In the genomic region with DNA sequence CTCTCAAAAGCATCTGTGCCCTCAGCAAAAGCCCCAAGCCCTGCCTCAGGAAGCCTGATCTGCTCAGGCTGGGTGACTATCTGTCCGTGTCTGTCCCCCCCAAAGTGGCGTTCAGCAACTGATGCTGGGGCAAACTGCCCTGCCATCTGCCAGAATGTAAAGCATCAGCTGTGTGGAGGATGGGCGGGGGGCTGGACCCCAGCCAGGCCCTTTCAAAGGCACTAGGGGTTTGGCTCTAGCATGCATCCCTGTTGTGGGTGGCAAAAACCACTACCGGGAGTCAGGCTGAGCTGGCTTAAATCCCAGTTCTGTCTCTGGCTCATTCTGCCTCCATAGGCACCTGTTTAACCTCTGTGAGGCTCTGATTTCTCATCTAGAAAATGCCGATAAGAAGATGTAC, we compare ENCODE assay signal across 13 cellular contexts. TPM values are rescaled to one million over a fixed set of nuclear protein-coding genes. Genes with fewer than 3 reads are reported as not detected.
A peak's percentile ranks its signal among the peaks of the same experiment; 100 is the strongest.
DNase-seq lines count a peak whose midpoint lies in the region; ATAC-seq, FAIRE-seq and TF ChIP-seq lines count a peak whose summit lies in the region.
"Had no signal": no experiment of that assay in that cellular context is flagged by ENCODE, and none has a peak within 500 bp of the region (broad histone marks: within the 10 kb centered on the region; RNA-seq: fewer than 3 reads in every experiment).

No MANE protein-coding gene starts in this region.

- H3K27ac ChIP-seq in right atrium auricular region (no peak overlapping the region), fibroblast of lung (ENCODE audit: insufficient read depth, low read length) (no peak overlapping the region), upper lobe of left lung (no peak overlapping the region)
- H3K27ac ChIP-seq: HL-60, ovary had no signal

- no peaks in the 10 kb centered on the region for H3K9me3 ChIP-seq in right atrium auricular region
- no peaks in the 10 kb centered on the region for H3K9me3 ChIP-seq in fibroblast of lung (ENCODE audit: control insufficient read depth, insufficient read depth, low read depth, low read length)
- H3K9me3 ChIP-seq in upper lobe of left lung: no peaks in the 10 kb centered on the region
- H3K9me3 ChIP-seq: ovary had no signal

- H3K36me3 ChIP-seq in right atrium auricular region (no peaks in the 10 kb centered on the region), fibroblast of lung (ENCODE audit: control insufficient read depth, insufficient read depth, low read length) (no peaks in the 10 kb centered on the region), upper lobe of left lung (no peaks in the 10 kb centered on the region)
- H3K36me3 ChIP-seq: ovary had no signal

- FAIRE-seq in RCC 7860 (lab: Jason Lieb, UNC): peak; percentile 70
- FAIRE-seq: GM12891 had no signal

- no peak for TF ChIP-seq CTCF in right atrium auricular region (IDR thresholded peaks at IDR 0.05)
- TF ChIP-seq CTCF in fibroblast of lung (conservative IDR thresholded peaks at IDR 0.05 in 1 of 2, IDR thresholded peaks at IDR 0.05 in 1 of 2; ENCODE audit: low read depth in 1 of 2, low read length in 2 of 2): no peak
- TF ChIP-seq CTCF in upper lobe of left lung (IDR thresholded peaks at IDR 0.05): no peak

- H4K20me1 ChIP-seq in fibroblast of lung (ENCODE audit: control insufficient read depth, extremely low read depth, insufficient read depth, low read length): no peaks in the 10 kb centered on the region

- H3K4me3 ChIP-seq in right atrium auricular region (no peak overlapping the region), fibroblast of lung (replicated peaks in 1 of 4; ENCODE audit: control extremely low read depth in 1 of 4, insufficient read depth in 1 of 4, low read depth in 3 of 4, low read length in 4 of 4) (no peak overlapping the region), upper lobe of left lung (no peak overlapping the region)
- H3K4me3 ChIP-seq: ovary had no signal

- no peaks in the 10 kb centered on the region for H3K79me2 ChIP-seq in fibroblast of lung (ENCODE audit: control insufficient read depth, insufficient read depth, low read length)

- intact Hi-C loops in cardiac septum (cut with DNase I): no loop called here

- ATAC-seq in upper lobe of left lung (ENCODE audit: low FRiP score in 2 of 2): no peak
- no peak for ATAC-seq in HG02642 (IDR thresholded peaks at IDR 0.05; ENCODE audit: poor library complexity, unreplicated experiment)

- H3K4me2 ChIP-seq in fibroblast of lung (ENCODE audit: extremely low read depth, insufficient read depth, low read length): no peak overlapping the region

- TF ChIP-seq POLR2A in upper lobe of left lung (IDR thresholded peaks at IDR 0.05): no peak

- peaks cover 0 to 7% of the 10 kb centered on the region in 2 donors for H3K4me1 ChIP-seq in right atrium auricular region
- H3K4me1 ChIP-seq in fibroblast of lung (ENCODE audit: control insufficient read depth, extremely low read depth, insufficient read depth, low read length): peaks cover 39% of the 10 kb centered on the region
- peaks cover 4 to 15% (median 14%) of the 10 kb centered on the region in 4 donors for H3K4me1 ChIP-seq in upper lobe of left lung

- WGBS in upper lobe of left lung, 2 donors: 68% methylated on average over 5 of the region's 5 CpGs

- no peak overlapping the region for H2AFZ ChIP-seq in fibroblast of lung (ENCODE audit: low read length)

- H3K9ac ChIP-seq in fibroblast of lung (ENCODE audit: insufficient read depth, low read length): no peak overlapping the region

- DNase-seq in cardiac septum (ENCODE audit: low spot score) (peak; percentile 73), right atrium auricular region (ENCODE audit: low spot score) (no peak), RCC 7860 (ENCODE audit: low spot score) (peak; percentile 69), fibroblast of lung (ENCODE audit: low read depth in 2 of 2) (peak; percentile 35 to 79), upper lobe of left lung (peak; percentile 17 to 43), NCI-H526 treated with DMSO at 0.1 percent for 48 hours (lab: John Stamatoyannopoulos, UW) (no peak), globus pallidus (ENCODE audit: low spot score) (no peak)
- DNase-seq: NCI-H774 had no signal

- H3K27me3 ChIP-seq in right atrium auricular region: no peaks in the 10 kb centered on the region
- no peaks in the 10 kb centered on the region for H3K27me3 ChIP-seq in fibroblast of lung (ENCODE audit: control insufficient read depth, insufficient read depth, low read length)
- no peaks in the 10 kb centered on the region for H3K27me3 ChIP-seq in upper lobe of left lung
- H3K27me3 ChIP-seq: ovary had no signal

- no peak for TF ChIP-seq EP300 in upper lobe of left lung (IDR thresholded peaks at IDR 0.05)

RNA-seq across cellular contexts. Expression of a gene that starts 35.5 kb away (rescaled TPM):
- total RNA-seq in cardiac septum: not detected
- total RNA-seq in right atrium auricular region: under 1 TPM; 0.26 to 0.67 TPM
- not detected in 2 replicates for total RNA-seq in fibroblast of lung
- polyA plus RNA-seq in fibroblast of lung: not detected in 2 replicates
- polyA plus RNA-seq in fibroblast of lung (2012): not detected in 2 replicates
- polyA minus RNA-seq in fibroblast of lung (ENCODE audit: low replicate concordance): not detected in 2 replicates
- total RNA-seq in upper lobe of left lung: 10 to 100 TPM; 39.8 to 91.0 (median 63.2) TPM
- total RNA-seq: activated B cell treated with CpG ODN at 0.5 μM for 24 hours had no signal

RNA-seq across cellular contexts. Expression of a gene that starts 55.2 kb away (rescaled TPM):
- total RNA-seq in cardiac septum (not detected), right atrium auricular region (not detected), fibroblast of lung (not detected in 2 replicates), upper lobe of left lung (1 to 10 TPM in 1 of 6 donors, under 1 TPM in 1, not detected in 4; 0.69 to 3.3 TPM)
- polyA plus RNA-seq in fibroblast of lung: 0.07 and 0.24 TPM in 2 replicates
- polyA plus RNA-seq in fibroblast of lung (2012): 0.12 TPM in 1 of 2 replicates, not detected in the other
- 4.4 TPM in 1 of 2 replicates, not detected in the other for polyA minus RNA-seq in fibroblast of lung (ENCODE audit: low replicate concordance)
- total RNA-seq: activated B cell treated with CpG ODN at 0.5 μM for 24 hours had no signal
- polyA plus RNA-seq: ovary had no signal

RNA-seq across cellular contexts. Expression of a gene that starts 58.0 kb away (rescaled TPM):
- total RNA-seq in cardiac septum: 6.7 TPM
- 1 to 10 TPM; 1.5 to 2.7 TPM for total RNA-seq in right atrium auricular region
- total RNA-seq in fibroblast of lung: under 0.01 TPM in 2 replicates
- 0.19 and 0.31 TPM in 2 replicates for polyA plus RNA-seq in fibroblast of lung
- polyA plus RNA-seq in fibroblast of lung (2012): 0.06 and 0.79 TPM in 2 replicates
- polyA minus RNA-seq in fibroblast of lung (ENCODE audit: low replicate concordance): 0.98 TPM in 1 of 2 replicates, not detected in the other
- total RNA-seq in upper lobe of left lung: 10 to 100 TPM; 11.6 to 52.4 (median 25.4) TPM

Comparison
In these comparisons a context has a peak if more than half of its experiments do, and no peak if none do; other contexts are left out.
1. DNase-seq: peak in cardiac septum (single experiment), RCC 7860 (single experiment), fibroblast of lung (2 of 2) and upper lobe of left lung (2 of 2); none in right atrium auricular region (single experiment), NCI-H526 treated with DMSO at 0.1 percent for 48 hours (single experiment) and globus pallidus (single experiment).
2. RNA of a gene that starts 35.5 kb away (total RNA-seq): 39.8 to 91.0 TPM in upper lobe of left lung; 0.26 to 0.67 TPM in right atrium auricular region, not detected in cardiac septum (single experiment) and not detected in fibroblast of lung; every median in the first group is over 10 times any median in the second.